In the genomic region with DNA sequence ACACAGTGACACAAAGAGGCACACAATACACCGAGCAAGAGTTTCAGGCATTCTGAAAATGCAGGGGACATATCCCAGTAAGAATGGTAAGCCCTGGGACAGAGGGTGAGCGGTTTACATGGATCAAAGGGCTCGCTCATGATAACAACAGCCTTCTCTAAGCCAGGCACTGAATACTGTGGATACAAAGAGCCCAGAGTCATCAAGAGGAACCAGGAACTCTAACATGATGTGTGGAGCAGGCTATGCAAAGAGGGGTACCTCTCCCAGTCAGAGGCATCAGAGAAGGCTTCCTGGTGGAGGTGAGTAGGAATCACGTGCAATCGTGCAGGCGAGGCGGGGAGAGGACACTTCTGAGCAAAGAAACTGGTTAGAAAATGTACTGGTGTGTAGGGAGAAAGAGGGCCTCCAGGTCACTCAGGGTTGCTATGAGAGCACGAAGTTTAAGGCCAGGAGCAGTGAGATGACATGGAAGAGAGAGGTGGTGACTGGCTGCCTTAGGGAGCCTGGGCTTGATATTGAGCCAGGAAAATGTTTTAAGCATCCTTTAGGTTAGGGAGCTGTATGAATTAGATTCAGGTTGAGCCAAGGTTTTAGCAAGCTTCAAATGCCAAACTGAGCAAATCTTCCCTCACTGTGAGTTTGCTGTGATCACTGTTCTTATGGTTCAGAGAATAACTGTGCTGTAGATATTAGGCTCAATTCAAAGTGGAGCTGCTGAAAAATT, we compare ENCODE assay signal across 27 cellular contexts.
"Had no signal": no experiment of that assay in that cellular context is flagged by ENCODE, and none has a peak within 500 bp of the region (broad histone marks: within the 10 kb centered on the region; RNA-seq: fewer than 3 reads in every experiment).

No MANE protein-coding gene starts in this region.

- H3K4me3 Mint-ChIP-seq: activated CD4-positive, alpha-beta T cell treated with anti-CD3 and anti-CD28 coated beads, Interleukin-2, amount 10 ng/mL, durations not matched to agents 24 days and 14 days; activated CD8-positive, alpha-beta T cell treated with anti-CD3 and anti-CD28 coated beads for 36 hours; activated naive CD8-positive, alpha-beta T cell treated with anti-CD3 and anti-CD28 coated beads, Interleukin-2, amount 10 ng/mL, durations not matched to agents 7 days and 5 days; activated T-helper 17 cell treated with anti-CD3 and anti-CD28 coated beads, Interleukin-2, amount 50 U/mL, for 72 hours; brain had no signal

- ATAC-seq: activated CD8-positive, alpha-beta T cell treated with anti-CD3 and anti-CD28 coated beads for 36 hours; activated T-helper 17 cell treated with anti-CD3 and anti-CD28 coated beads, Interleukin-2, amount 50 U/mL, for 72 hours; mucosa of descending colon; pancreas; stimulated activated naive CD8-positive, alpha-beta T cell treated with anti-CD3 and anti-CD28 coated beads, Interleukin-15, Interleukin-2, amounts not matched to agents 100 U/mL and 50 U/mL, for 24 hours had no signal

- DNase-seq: activated CD4-positive, alpha-beta T cell treated with anti-CD3 and anti-CD28 coated beads, Interleukin-2, amount 10 ng/mL, durations not matched to agents 24 days and 14 days; activated CD4-positive, CD25-positive, alpha-beta regulatory T cell; activated CD8-positive, alpha-beta T cell treated with anti-CD3 and anti-CD28 coated beads for 36 hours; activated naive CD4-positive, alpha-beta T cell treated with Interleukin-2 at 50 U/mL for 16 hours; activated naive CD8-positive, alpha-beta T cell treated with anti-CD3 and anti-CD28 coated beads, Interleukin-2, amount 10 ng/mL, durations not matched to agents 7 days and 5 days; activated T-cell treated with anti-CD3 and anti-CD28 coated beads, Interleukin-2, amount 50 U/mL, for 1 hour; anterior cingulate cortex; central memory CD4-positive, alpha-beta T cell; dorsolateral prefrontal cortex; erythroblast; foreskin melanocyte; glutamatergic neuron; kidney glomerular epithelial cell; left ventricle myocardium inferior; mucosa of descending colon; naive B cell; pancreas; stimulated activated CD4-positive, alpha-beta T cell treated with anti-CD3 and anti-CD28 coated beads, Interleukin-12 subunit alpha, Interleukin-12 subunit beta, amount 100 ng/mL, for 4 hours; stimulated activated CD4-positive, alpha-beta T cell treated with anti-CD3 and anti-CD28 coated beads, Interleukin-1b, Interleukin-23, amount 100 ng/mL, for 48 hours; stimulated activated CD8-positive, alpha-beta memory T cell treated with anti-CD3 and anti-CD28 coated beads, Interleukin-4, amount 100 ng/mL, for 48 hours; stimulated activated naive CD8-positive, alpha-beta T cell treated with anti-CD3 and anti-CD28 coated beads, Interleukin-15, Interleukin-2, amounts not matched to agents 100 U/mL and 50 U/mL, for 24 hours; substantia nigra; T-helper 1 cell; T-helper 9 cell; tibial artery had no signal

- H3K36me3 Mint-ChIP-seq: activated naive CD8-positive, alpha-beta T cell treated with anti-CD3 and anti-CD28 coated beads, Interleukin-2, amount 10 ng/mL, durations not matched to agents 7 days and 5 days; brain had no signal

- H3K36me3 ChIP-seq: left ventricle myocardium inferior, pancreas, tibial artery had no signal

- H3K9me3 ChIP-seq: left ventricle myocardium inferior, mucosa of descending colon, pancreas, tibial artery had no signal

- H3K27me3 ChIP-seq: dorsolateral prefrontal cortex, pancreas, tibial artery had no signal

- H3K27ac ChIP-seq: dorsolateral prefrontal cortex, left ventricle myocardium inferior, pancreas, tibial artery had no signal

- H3K4me3 ChIP-seq: dorsolateral prefrontal cortex, left ventricle myocardium inferior, mucosa of descending colon, pancreas, tibial artery had no signal

- H3K9me3 Mint-ChIP-seq: activated CD4-positive, alpha-beta T cell treated with anti-CD3 and anti-CD28 coated beads, Interleukin-2, amount 10 ng/mL, durations not matched to agents 24 days and 14 days; activated CD8-positive, alpha-beta T cell treated with anti-CD3 and anti-CD28 coated beads for 36 hours; activated naive CD8-positive, alpha-beta T cell treated with anti-CD3 and anti-CD28 coated beads, Interleukin-2, amount 10 ng/mL, durations not matched to agents 7 days and 5 days; activated T-helper 17 cell treated with anti-CD3 and anti-CD28 coated beads, Interleukin-2, amount 50 U/mL, for 72 hours; brain; naive B cell had no signal

- H3K27ac Mint-ChIP-seq: activated CD4-positive, alpha-beta T cell treated with anti-CD3 and anti-CD28 coated beads, Interleukin-2, amount 10 ng/mL, durations not matched to agents 24 days and 14 days; activated CD8-positive, alpha-beta T cell treated with anti-CD3 and anti-CD28 coated beads for 36 hours; activated naive CD8-positive, alpha-beta T cell treated with anti-CD3 and anti-CD28 coated beads, Interleukin-2, amount 10 ng/mL, durations not matched to agents 7 days and 5 days; activated T-helper 17 cell treated with anti-CD3 and anti-CD28 coated beads, Interleukin-2, amount 50 U/mL, for 72 hours; naive B cell had no signal

- H3K4me1 Mint-ChIP-seq: activated T-helper 17 cell treated with anti-CD3 and anti-CD28 coated beads, Interleukin-2, amount 50 U/mL, for 72 hours; naive B cell had no signal
